8 cellular contexts compared by ENCODE assay signal in the genomic region with DNA sequence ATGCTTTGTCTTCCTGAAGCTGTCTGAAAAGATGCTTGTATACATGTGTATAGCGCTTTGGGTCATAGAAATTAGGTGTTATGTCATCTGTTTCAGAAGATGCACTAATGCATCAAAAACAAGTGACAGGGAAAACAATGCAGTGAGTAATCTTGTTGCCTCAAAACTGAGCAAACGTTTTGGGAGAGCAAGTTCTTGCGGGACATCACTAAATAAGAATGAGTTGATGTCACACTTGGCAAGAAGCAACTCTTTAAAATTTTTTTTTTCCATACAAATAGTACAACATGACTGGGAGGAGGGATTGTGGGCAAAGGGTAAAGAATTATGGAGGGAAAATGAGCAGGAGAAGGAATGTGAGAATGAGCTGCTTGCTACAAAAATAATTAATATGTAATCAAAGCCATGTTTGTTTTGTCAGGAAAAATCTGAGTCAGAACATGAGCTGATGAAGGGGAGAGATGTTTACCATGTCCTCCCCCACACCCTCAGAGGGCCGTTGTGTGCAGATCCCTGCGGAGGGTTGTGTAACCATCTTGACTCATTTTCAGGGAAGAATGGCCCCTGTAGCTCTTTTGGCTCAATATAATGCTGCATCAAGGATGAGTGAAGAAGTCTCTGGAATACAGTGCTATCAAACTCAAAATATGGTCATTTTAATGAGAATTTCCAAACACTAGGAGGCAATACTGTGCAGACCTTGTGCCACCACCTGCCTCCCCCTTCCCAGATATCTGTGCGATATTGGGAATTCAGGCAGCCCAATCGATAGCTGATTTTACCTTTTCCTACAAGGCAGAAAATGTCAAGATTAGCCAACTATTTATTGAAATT. TPM values are rescaled to one million over a fixed set of nuclear protein-coding genes. Genes with fewer than 3 reads are reported as not detected.
DNase-seq lines count a peak whose midpoint lies in the region; ATAC-seq, FAIRE-seq and TF ChIP-seq lines count a peak whose summit lies in the region.

No MANE protein-coding gene starts in this region.

- H3K4me1 ChIP-seq in osteoblast (ENCODE audit: insufficient read depth, low read length) = peaks cover 14% of the 10 kb centered on the region

- peak; percentile 92 for FAIRE-seq in endometrium (lab: Jason Lieb, UNC)

- H3K27ac ChIP-seq in osteoblast (ENCODE audit: low read depth, low read length) = peak overlapping the region; percentile 87

- CTCF ChIA-PET in BJ (lab: Yijun Ruan, JAX) = interaction anchor here (0.9 to 1.8 kb wide), 6 partner anchors 8 to 306 kb away, joined by 3 to 7 read pairs (median 4); no protein-coding TSS in a partner anchor

- no peak for ATAC-seq in GM18519 (IDR thresholded peaks at IDR 0.05; ENCODE audit: low FRiP score, unreplicated experiment)

- POLR2A ChIA-PET in BJ (lab: Charles Lee) = interaction anchor here (0.6 kb wide), 1 partner anchor 755 kb away, joined by 3 read pairs; no protein-coding TSS in a partner anchor

- H3K27me3 ChIP-seq in BJ (ENCODE audit: control insufficient read depth, insufficient read depth, low read length) (no peaks in the 10 kb centered on the region), osteoblast (ENCODE audit: insufficient read depth, low read length) (no peaks in the 10 kb centered on the region)

- in situ Hi-C loops in G401 (cut with HindIII; ENCODE audit: low sequenced_read_pairs) = no loop called here

- no peak overlapping the region for H3K4me3 ChIP-seq in BJ (ENCODE audit: low read depth, low read length)
- H3K4me3 ChIP-seq in osteoblast (ENCODE audit: insufficient read depth, low read length) = peak overlapping the region; percentile 21

- peak; percentile 96 for DNase-seq in BJ (ENCODE audit: low read depth)
- peak; percentile 45 for DNase-seq in NCI-H146 treated with DMSO at 0.1 percent for 48 hours (lab: John Stamatoyannopoulos, UW; ENCODE audit: unreplicated experiment)
- DNase-seq in osteoblast (ENCODE audit: insufficient read length, low spot score, missing footprints) = peak; percentile 97
- DNase-seq in G401 (ENCODE audit: low spot score) = no peak
- DNase-seq in DMS79 (lab: John Stamatoyannopoulos, UW) = no peak
- no peak for DNase-seq in SKM-1 treated with dmso at 0.1 percent for 144 hours (lab: John Stamatoyannopoulos, UW; ENCODE audit: unreplicated experiment)

- H4K20me1 ChIP-seq in osteoblast (ENCODE audit: insufficient read depth, low read length) = no peaks in the 10 kb centered on the region

- H3K79me2 ChIP-seq in osteoblast (ENCODE audit: insufficient read depth, low read length) = peaks cover 6% of the 10 kb centered on the region

- H2AFZ ChIP-seq in osteoblast (ENCODE audit: low read length) = peak overlapping the region; percentile 8

- H3K9me3 ChIP-seq in osteoblast (ENCODE audit: low read depth, low read length) = no peaks in the 10 kb centered on the region

- no peaks in the 10 kb centered on the region for H3K36me3 ChIP-seq in BJ (ENCODE audit: control insufficient read depth, insufficient read depth, low read length)
- H3K36me3 ChIP-seq in osteoblast (ENCODE audit: insufficient read depth, low read length) = no peaks in the 10 kb centered on the region

- TF ChIP-seq CTCF in BJ (IDR thresholded peaks at IDR 0.05; ENCODE audit: insufficient read depth, low read depth, low read length) (0 out of 2 replicates have a peak, but pooled peaks have one; percentile 10), osteoblast (IDR thresholded peaks at IDR 0.05; ENCODE audit: extremely low read depth, low read depth, low read length) (peak; percentile 35)

- peak overlapping the region; percentile 74 for H3K4me2 ChIP-seq in osteoblast (ENCODE audit: insufficient read depth, low read length)

RNA-seq across cellular contexts. Expression of a gene that starts 41.4 kb away (rescaled TPM):
- 11.9 and 12.5 TPM in 2 replicates for polyA plus RNA-seq in BJ (2011; rRNA removed)
- polyA minus RNA-seq in BJ (2011; rRNA and poly(A)+ RNA removed) = 10.7 and 16.3 TPM in 2 replicates
- 14.8 and 20.0 TPM in 2 replicates for total RNA-seq in osteoblast
- 5.1 and 17.8 TPM in 2 replicates for total RNA-seq in G401 (2014; rRNA removed; shearing (Covaris generic))

RNA-seq across cellular contexts. Expression of a gene that starts 48.2 kb away (rescaled TPM):
- polyA plus RNA-seq in BJ (2011; rRNA removed) = 2.4 and 3.4 TPM in 2 replicates
- polyA minus RNA-seq in BJ (2011; rRNA and poly(A)+ RNA removed) = 1.2 and 1.4 TPM in 2 replicates
- 3.3 and 4.7 TPM in 2 replicates for total RNA-seq in osteoblast
- 1.6 and 1.7 TPM in 2 replicates for total RNA-seq in G401 (2014; rRNA removed; shearing (Covaris generic))

Comparison
In these comparisons a context has a peak if more than half of its experiments do, and no peak if none do; other contexts are left out.
1. DNase-seq: peak in BJ (single experiment), NCI-H146 treated with DMSO at 0.1 percent for 48 hours (single experiment) and osteoblast (single experiment); none in G401 (single experiment), DMS79 (single experiment) and SKM-1 treated with dmso at 0.1 percent for 144 hours (single experiment).